8 cellular contexts compared by ENCODE assay signal in genomic region chr2:235492850-235493344, GRCh38. TPM values are rescaled to one million over a fixed set of nuclear protein-coding genes. Genes with fewer than 3 reads are reported as not detected.
DNase-seq lines count a peak whose midpoint lies in the region; ATAC-seq and TF ChIP-seq lines count a peak whose summit lies in the region.

No MANE protein-coding gene starts in this region.

- H3K27ac Mint-ChIP-seq in IgD-negative memory B cell (peak overlapping the region in 1 of 3 donors; percentile 23), endodermal cell (peak overlapping the region; percentile 88), natural killer cell (no peak overlapping the region)

- TF ChIP-seq CTCF in AG04449 (IDR thresholded peaks at IDR 0.05; ENCODE audit: insufficient read depth, low read length, missing control alignments) (no peak), endodermal cell (conservative IDR thresholded peaks at IDR 0.05) (no peak), natural killer cell (IDR thresholded peaks at IDR 0.05) (no peak)

- H3K9me3 Mint-ChIP-seq in IgD-negative memory B cell (peaks cover 0 to 12% (median 4%) of the 10 kb centered on the region in 3 donors), endodermal cell (peaks cover 3% of the 10 kb centered on the region), natural killer cell (no peaks in the 10 kb centered on the region)

- peaks cover 41% of the 10 kb centered on the region for H3K27me3 Mint-ChIP-seq in IgD-negative memory B cell
- H3K27me3 Mint-ChIP-seq in endodermal cell (ENCODE audit: insufficient read depth) = peaks cover 34% of the 10 kb centered on the region
- peaks cover 42 to 54% of the 10 kb centered on the region in 2 donors for H3K27me3 Mint-ChIP-seq in natural killer cell (ENCODE audit: low read depth in 2 of 2)

- H3K9ac ChIP-seq in endodermal cell (ENCODE audit: extremely low read depth, low read length, poor library complexity, severe bottlenecking) = no peak overlapping the region

- CTCF ChIA-PET in AG04449 (lab: Yijun Ruan, JAX) = interaction anchor here (2.4 kb wide), 1 partner anchor 102 kb away, joined by 7 read pairs; no protein-coding TSS in a partner anchor

- intact Hi-C loops in natural killer cell (cut with micrococcal nuclease) = no loop called here

- H3K4me1 Mint-ChIP-seq in IgD-negative memory B cell (peaks cover 0 to 9% (median 2%) of the 10 kb centered on the region in 3 donors), endodermal cell (peaks cover 19% of the 10 kb centered on the region), natural killer cell (peaks cover 4 to 12% of the 10 kb centered on the region in 2 donors)

- no peak for ATAC-seq in natural killer cell

- H3K27me3 ChIP-seq in endodermal cell (ENCODE audit: control insufficient read depth, insufficient read depth, low read length, poor library complexity, severe bottlenecking) = no peaks in the 10 kb centered on the region

- DNase-seq in AG04449 (ENCODE audit: low read depth, low spot score) = no peak
- peak; percentile 82 for DNase-seq in endodermal cell
- DNase-seq in natural killer cell = no peak
- DNase-seq in occipital lobe (lab: John Stamatoyannopoulos, UW) = no peak
- DNase-seq in NCI-H2171 (lab: John Stamatoyannopoulos, UW) = no peak
- DNase-seq in NCI-H774 (lab: John Stamatoyannopoulos, UW) = no peak
- no peak for DNase-seq in stimulated activated naive CD4-positive, alpha-beta T cell (lab: John Stamatoyannopoulos, UW)

- H3K27ac ChIP-seq in endodermal cell (ENCODE audit: low read depth, low read length) = no peak overlapping the region

- 17 to 29% methylated on average over 20 to 27 of the region's 27 CpGs for whole genome bisulfite sequencing in endodermal cell (ENCODE audit: insufficient coverage in 1 of 2, insufficient read length in 1 of 2), 2 experiments

- peak overlapping the region; percentile 1 to 80 (median 28) for H3K4me3 Mint-ChIP-seq in IgD-negative memory B cell
- H3K4me3 Mint-ChIP-seq in endodermal cell = peak overlapping the region; percentile 75
- peak overlapping the region; percentile 84 for H3K4me3 Mint-ChIP-seq in natural killer cell

- H3K36me3 Mint-ChIP-seq in IgD-negative memory B cell (no peaks in the 10 kb centered on the region), endodermal cell (ENCODE audit: low read depth) (no peaks in the 10 kb centered on the region), natural killer cell (no peaks in the 10 kb centered on the region)

- POLR2A ChIA-PET in AG04449 (lab: Yijun Ruan, JAX) = no interaction called here

- H3K36me3 ChIP-seq in endodermal cell (ENCODE audit: control insufficient read depth, insufficient read depth, low read length) = no peaks in the 10 kb centered on the region

- H3K4me3 ChIP-seq in AG04449 (ENCODE audit: low read depth, low read length) (peak overlapping the region; percentile 73), endodermal cell (ENCODE audit: low read length) (peak overlapping the region; percentile 82)

- H3K4me1 ChIP-seq in endodermal cell (ENCODE audit: control insufficient read depth, insufficient read depth, low read length) = no peaks in the 10 kb centered on the region

- no peaks in the 10 kb centered on the region for H3K9me3 ChIP-seq in endodermal cell (ENCODE audit: control insufficient read depth, low read length)

RNA-seq across cellular contexts. Expression of gene AGAP1, which starts 0.9 kb away (rescaled TPM):
- polyA plus RNA-seq in IgD-negative memory B cell = not detected
- total RNA-seq in endodermal cell (10 to 100 TPM; 32.8 to 34.7 TPM), natural killer cell (10 to 100 TPM; 42.0 to 56.4 (median 45.7) TPM), occipital lobe (27.5 TPM)
- 25.9 TPM for polyA plus RNA-seq in endodermal cell (2013, experiment 1 of 2)
- 25.0 TPM for polyA plus RNA-seq in endodermal cell (2013, experiment 2 of 2)

Comparison
In these comparisons a context has a peak if more than half of its experiments do, and no peak if none do; other contexts are left out.
1. H3K4me3 Mint-ChIP-seq: peak in every context shown above with its lines; median percentile 84 in natural killer cell; 75 in endodermal cell; 28 in IgD-negative memory B cell.